Comparison of ENCODE assay signal across 13 cellular contexts in genomic region chrX:68692651-68693050, GRCh38. TPM values are rescaled to one million over a fixed set of nuclear protein-coding genes. Genes with fewer than 3 reads are reported as not detected.
DNase-seq lines count a peak whose midpoint lies in the region; ATAC-seq, FAIRE-seq and TF ChIP-seq lines count a peak whose summit lies in the region.
"Had no signal": no experiment of that assay in that cellular context is flagged by ENCODE, and none has a peak within 500 bp of the region (broad histone marks: within the 10 kb centered on the region; RNA-seq: fewer than 3 reads in every experiment).

No MANE protein-coding gene starts in this region.

- in situ Hi-C loops in HepG2 (cut with HindIII; ENCODE audit: extremely low pct_ligation_motif_present, low pct_unique_long_range_greater_than_20kb): no loop called here

- no peaks in the 10 kb centered on the region for H4K20me1 ChIP-seq in HepG2 (ENCODE audit: insufficient read depth, low read length)
- no peaks in the 10 kb centered on the region for H4K20me1 ChIP-seq in SK-N-SH (ENCODE audit: insufficient read depth)

- TF ChIP-seq RAD21 in HepG2 (CRISPR knock-in tag; IDR thresholded peaks at IDR 0.05): no peak
- no peak for TF ChIP-seq RAD21 in SK-N-SH (IDR thresholded peaks at IDR 0.05; ENCODE audit: low read length)

- H3K9me3 ChIP-seq in HepG2 (ENCODE audit: low read length) (no peaks in the 10 kb centered on the region), right lobe of liver (no peaks in the 10 kb centered on the region), SK-N-SH (no peaks in the 10 kb centered on the region), uterus (no peaks in the 10 kb centered on the region)
- H3K9me3 ChIP-seq: upper lobe of right lung had no signal

- no peaks in the 10 kb centered on the region for H3K36me3 ChIP-seq in HepG2 (replicated peaks in 1 of 2; ENCODE audit: control insufficient read depth in 1 of 2, insufficient read depth in 2 of 2, low read length in 2 of 2)
- no peaks in the 10 kb centered on the region for H3K36me3 ChIP-seq in right lobe of liver
- H3K36me3 ChIP-seq in SK-N-SH (replicated peaks in 1 of 2; ENCODE audit: control insufficient read depth in 1 of 2, insufficient read depth in 2 of 2, low read length in 1 of 2): no peaks in the 10 kb centered on the region
- H3K36me3 ChIP-seq in uterus: no peaks in the 10 kb centered on the region
- H3K36me3 ChIP-seq: upper lobe of right lung had no signal

- H3K4me2 ChIP-seq in HepG2 (ENCODE audit: low read depth, low read length) (no peak overlapping the region), SK-N-SH (peak overlapping the region; percentile 84; the same call in 1 of the 2 replicates)

- no peak overlapping the region for H3K4me3 ChIP-seq in HepG2 (replicated peaks in 1 of 3; ENCODE audit: insufficient read depth in 1 of 3, low read depth in 2 of 3, low read length in 3 of 3)
- no peak overlapping the region for H3K4me3 ChIP-seq in right lobe of liver
- no peak overlapping the region for H3K4me3 ChIP-seq in SK-N-SH (ENCODE audit: low read depth in 2 of 2, low read length in 1 of 2)
- no peak overlapping the region for H3K4me3 ChIP-seq in uterus
- H3K4me3 ChIP-seq in dorsolateral prefrontal cortex: peak overlapping the region in 2 of 59 donors; percentile 63 to 69

- H3K4me1 ChIP-seq in HepG2 (ENCODE audit: insufficient read depth, low read length): peaks cover 34% of the 10 kb centered on the region
- peaks cover 0 to 13% (median 3%) of the 10 kb centered on the region in 4 donors for H3K4me1 ChIP-seq in right lobe of liver
- no peaks in the 10 kb centered on the region; a peak in 1 of 4 replicates for H3K4me1 ChIP-seq in SK-N-SH (ENCODE audit: control insufficient read depth in 1 of 2, insufficient read depth in 2 of 2, low read depth in 1 of 2, low read length in 1 of 2)
- H3K4me1 ChIP-seq in uterus: no peaks in the 10 kb centered on the region
- H3K4me1 ChIP-seq: upper lobe of right lung had no signal

- FAIRE-seq in HepG2 (lab: Jason Lieb, UNC): peak; percentile 21

- H3K27ac ChIP-seq in HepG2 (ENCODE audit: extremely low read length, insufficient read depth, low read length): no peak overlapping the region
- H3K27ac ChIP-seq in right lobe of liver: no peak overlapping the region
- H3K27ac ChIP-seq in SK-N-SH (ENCODE audit: low read depth in 2 of 2, low read length in 1 of 2): no peak overlapping the region
- peak overlapping the region; percentile 11 to 63 for H3K27ac ChIP-seq in uterus
- no peak overlapping the region for H3K27ac ChIP-seq in dorsolateral prefrontal cortex
- no peak overlapping the region for H3K27ac ChIP-seq in substantia nigra (ENCODE audit: low read depth, low read length, poor library complexity, severe bottlenecking)
- H3K27ac ChIP-seq: upper lobe of right lung had no signal

- POLR2A ChIA-PET in HepG2 (lab: Yijun Ruan, JAX): no interaction called here
- POLR2A ChIA-PET in SK-N-SH (lab: Yijun Ruan, JAX): no interaction called here

- intact Hi-C loops in HepG2 (cut with micrococcal nuclease; ENCODE audit: unreplicated experiment) (no loop called here), right lobe of liver (cut with DNase I) (no loop called here), uterus (cut with DNase I; ENCODE audit: low total_unique reads) (no loop called here), dorsolateral prefrontal cortex (cut with DNase I) (no loop called here)

- H3K27me3 ChIP-seq in HepG2 (ENCODE audit: control insufficient read depth in 1 of 2, insufficient read depth in 2 of 2, low read length in 2 of 2): peaks cover 0 to 7% of the 10 kb centered on the region in 2 experiments; a peak in 1 of 5 replicates
- no peaks in the 10 kb centered on the region for H3K27me3 ChIP-seq in right lobe of liver
- H3K27me3 ChIP-seq in SK-N-SH (ENCODE audit: insufficient read depth): peaks cover 7% of the 10 kb centered on the region; the same call in 1 of the 2 replicates
- H3K27me3 ChIP-seq in uterus: no peaks in the 10 kb centered on the region
- H3K27me3 ChIP-seq in dorsolateral prefrontal cortex: peaks cover 0 to 73% (median 15%) of the 10 kb centered on the region in 45 donors
- H3K27me3 ChIP-seq: upper lobe of right lung had no signal

- no peak for DNase-seq in HepG2 (ENCODE audit: low spot score)
- no peak for DNase-seq in right lobe of liver
- no peak for DNase-seq in SK-N-SH
- peak; percentile 45 for DNase-seq in glomerular visceral epithelial cell (ENCODE audit: extremely low spot score)
- DNase-seq in uterus: no peak
- no peak for DNase-seq in DMS153 (lab: John Stamatoyannopoulos, UW)
- no peak for DNase-seq in dorsolateral prefrontal cortex
- DNase-seq in substantia nigra (lab: John Stamatoyannopoulos, UW): no peak
- DNase-seq: activated T-cell treated with anti-CD3 and anti-CD28 coated beads, Interleukin-2, amount 50 U/mL, for 4 hours; DMS 273 treated with DMSO at 0.1 percent for 48 hours; stimulated activated naive CD4-positive, alpha-beta T cell; T-helper 9 cell had no signal

- CTCF ChIA-PET in HepG2 (lab: Yijun Ruan, JAX; ENCODE audit: low intra/inter-chr PET ratio, low total read pairs) (no interaction called here), SK-N-SH (lab: Yijun Ruan, JAX) (interaction anchor here (1.1 to 4.0 kb wide), 2 partner anchors 17 to 21 kb away, joined by 3 to 18 read pairs; no protein-coding TSS in a partner anchor)

- BruUV-seq in HepG2 (replicated peaks; lab: Mats Ljungman, UMichigan): no TSS peak

- H3K79me2 ChIP-seq in HepG2 (ENCODE audit: insufficient read depth, low read length) (no peaks in the 10 kb centered on the region), SK-N-SH (ENCODE audit: insufficient read depth) (peaks cover 8% of the 10 kb centered on the region; the same call in 1 of the 2 replicates)

- 0% methylated on average over 1 of the region's 1 CpG for WGBS in HepG2 (ENCODE audit: low lambda C conversion rate)
- WGBS in right lobe of liver (ENCODE audit: insufficient coverage, low coverage, low lambda C conversion rate, missing lambda C conversion rate): 83% methylated on average over 1 of the region's 1 CpG
- 35% methylated on average over 1 of the region's 1 CpG for WGBS in SK-N-SH (ENCODE audit: low lambda C conversion rate)

- peaks cover 19% of the 10 kb centered on the region for H3F3A ChIP-seq in SK-N-SH (replicated peaks; ENCODE audit: insufficient read depth)

- no peak for TF ChIP-seq CTCF in HepG2 (CRISPR knock-in tag; IDR thresholded peaks at IDR 0.05)
- no peak for TF ChIP-seq CTCF in right lobe of liver (IDR thresholded peaks at IDR 0.05)
- no peak for TF ChIP-seq CTCF in SK-N-SH (IDR thresholded peaks at IDR 0.05)
- TF ChIP-seq CTCF in uterus (IDR thresholded peaks at IDR 0.05): no peak
- TF ChIP-seq CTCF in dorsolateral prefrontal cortex (IDR thresholded peaks at IDR 0.05 in 54 of 56, conservative IDR thresholded peaks at IDR 0.05 in 2 of 56; ENCODE audit: low read depth in 1 of 56, partially characterized antibody in 56 of 56): no peak

- no peaks in the 10 kb centered on the region for H3K9me2 ChIP-seq in SK-N-SH

- no peak for ATAC-seq in HepG2
- ATAC-seq in right lobe of liver: no peak

- TF ChIP-seq POLR2A in HepG2 (IDR thresholded peaks at IDR 0.05; ENCODE audit: insufficient read depth in 1 of 2, low read depth in 2 of 2, low read length in 2 of 2) (no peak), right lobe of liver (IDR thresholded peaks at IDR 0.05) (no peak), uterus (IDR thresholded peaks at IDR 0.05) (no peak)

- TF ChIP-seq EP300 in HepG2 (IDR thresholded peaks at IDR 0.05; ENCODE audit: low read depth in 2 of 2, low read length in 2 of 2) (no peak), HepG2 (CRISPR knock-in tag; IDR thresholded peaks at IDR 0.05; ENCODE audit: borderline replicate concordance) (no peak), SK-N-SH (IDR thresholded peaks at IDR 0.05; ENCODE audit: borderline replicate concordance in 1 of 2, low read depth in 1 of 2, low read length in 1 of 2) (no peak)

- H3K9ac ChIP-seq in HepG2 (ENCODE audit: insufficient read depth, low read depth, low read length): no peak overlapping the region
- no peak overlapping the region for H3K9ac ChIP-seq in SK-N-SH

- H2AFZ ChIP-seq in HepG2 (ENCODE audit: low read length): no peak overlapping the region
- 0 out of 2 replicates have a peak overlapping the region, but pooled peaks have one; percentile 78 for H2AFZ ChIP-seq in SK-N-SH (ENCODE audit: low read depth)

TF ChIP-seq in HepG2, 621 proteins besides CTCF, POLR2A, EP300 and RAD21 (continues in another document):
- no peak for TF ChIP-seq KMT2A (CRISPR knock-in tag; IDR thresholded peaks at IDR 0.05)
- TF ChIP-seq NFYC (CRISPR knock-in tag; IDR thresholded peaks at IDR 0.05): no peak

TF ChIP-seq in SK-N-SH, 30 proteins besides CTCF, POLR2A, EP300 and RAD21 (continues in another document):
- TF ChIP-seq TCF12 (IDR thresholded peaks at IDR 0.05): peak; percentile 61; the same call in 1 of the 2 replicates

RNA-seq across cellular contexts. Expression of gene STARD8, which starts 45.2 kb away (rescaled TPM):
- total RNA-seq in HepG2 (2016; rRNA removed; fragmentation: Illumina TruSeq; extraction: Trizol) (0.02 TPM in 1 of 2 replicates, not detected in the other), right lobe of liver (10 to 100 TPM in 1 of 6 experiments, 1 to 10 TPM in 5; 6.6 to 11.5 (median 7.6) TPM), uterus (10 to 100 TPM; 10.9 to 25.4 (median 17.2) TPM), dorsolateral prefrontal cortex (10 to 100 TPM in 25 of 120 experiments, 1 to 10 TPM in 95; 2.7 to 19.1 (median 7.5) TPM)
- not detected in 2 replicates for total RNA-seq in HepG2 (2016; cell fraction: cytosol; rRNA removed; fragmentation: Illumina TruSeq; extraction: Trizol; ENCODE audit: low read depth)
- total RNA-seq in HepG2 (2016; cell fraction: insoluble cytoplasmic fraction; rRNA removed; fragmentation: Illumina TruSeq; extraction: Trizol): not detected in 2 replicates
- total RNA-seq in HepG2 (2016; cell fraction: membrane; rRNA removed; fragmentation: Illumina TruSeq; extraction: Trizol): not detected in 2 replicates
- total RNA-seq in HepG2 (2016; cell fraction: nucleus; rRNA removed; fragmentation: Illumina TruSeq; extraction: Trizol): not detected in 2 replicates
- polyA plus RNA-seq in HepG2 (2011; rRNA removed) (0.09 and 0.10 TPM in 2 replicates), SK-N-SH (2012; rRNA removed) (2.6 TPM in 2 replicates)
- polyA plus RNA-seq in HepG2 (2011; cell fraction: cytosol; rRNA removed): 0.03 and 0.15 TPM in 2 replicates
- polyA plus RNA-seq in HepG2 (2011; cell fraction: nucleus; rRNA removed): 0.23 and 0.26 TPM in 2 replicates
- 0.03 and 0.05 TPM in 2 replicates for polyA plus RNA-seq in HepG2 (2012)
- polyA plus RNA-seq in HepG2 (2016; cell fraction: cytosol; fragmentation: Illumina TruSeq; extraction: Trizol; ENCODE audit: low read depth): not detected in 2 replicates
- polyA plus RNA-seq in HepG2 (2016; cell fraction: insoluble cytoplasmic fraction; fragmentation: Illumina TruSeq; extraction: Trizol; ENCODE audit: low read depth): not detected in 2 replicates
- polyA plus RNA-seq in HepG2 (2016; cell fraction: membrane; fragmentation: Illumina TruSeq; extraction: Trizol; ENCODE audit: low read depth): not detected in 2 replicates
- polyA plus RNA-seq in HepG2 (2016; cell fraction: nucleus; fragmentation: Illumina TruSeq; extraction: Trizol; ENCODE audit: insufficient read depth, low read depth): not detected in 2 replicates
- polyA minus RNA-seq in HepG2 (2011; rRNA and poly(A)+ RNA removed; ENCODE audit: low replicate concordance): 0.22 and 4.6 TPM in 2 replicates
- not detected in 2 replicates for polyA minus RNA-seq in HepG2 (2011; cell fraction: cytosol; rRNA and poly(A)+ RNA removed)
- 0.12 and 0.13 TPM in 2 replicates for polyA minus RNA-seq in HepG2 (2011; cell fraction: nucleus; rRNA and poly(A)+ RNA removed)
- 1.0 and 1.9 TPM in 2 replicates for polyA plus RNA-seq in SK-N-SH (2012; cell fraction: cytosol; rRNA removed)
- polyA plus RNA-seq in SK-N-SH (2012; cell fraction: nucleus; rRNA removed): 5.5 and 5.6 TPM in 2 replicates

Comparison
In these comparisons a context has a peak if more than half of its experiments do, and no peak if none do; other contexts are left out.
1. H3K27ac ChIP-seq: peak in uterus (2 of 2); none in HepG2 (single experiment), right lobe of liver (0 of 3), SK-N-SH (0 of 2), dorsolateral prefrontal cortex (0 of 59) and substantia nigra (single experiment).
2. Of the 25 proteins assayed by ChIP-seq in both HepG2 and SK-N-SH: peak only in HepG2: none; only in SK-N-SH: JUND, PBX3 and TCF12; in both: none; in neither: 22.